11 cellular contexts compared by ENCODE assay signal in genomic region chr6:19852090-19852457, GRCh38. TPM values are rescaled to one million over a fixed set of nuclear protein-coding genes. Genes with fewer than 3 reads are reported as not detected.
"Had no signal": no experiment of that assay in that cellular context is flagged by ENCODE, and none has a peak within 500 bp of the region (broad histone marks: within the 10 kb centered on the region; RNA-seq: fewer than 3 reads in every experiment).

No MANE protein-coding gene starts in this region.

- H3K4me3 Mint-ChIP-seq: activated CD4-positive, alpha-beta memory T cell treated with anti-CD3 and anti-CD28 coated beads, Interleukin-2, amount 10 ng/mL, durations not matched to agents 7 days and 5 days; activated CD4-positive, alpha-beta T cell treated with anti-CD3 and anti-CD28 coated beads for 36 hours; activated naive CD8-positive, alpha-beta T cell treated with anti-CD3 and anti-CD28 coated beads, Interleukin-2, amount 50 U/mL, for 24 hours; stimulated activated effector memory CD8-positive, alpha-beta T cell treated with anti-CD3 and anti-CD28 coated beads, Interleukin-12 subunit alpha, Interleukin-12 subunit beta, amount 100 ng/mL, for 72 hours had no signal

- ATAC-seq: activated CD4-positive, alpha-beta T cell treated with anti-CD3 and anti-CD28 coated beads for 36 hours; activated naive CD8-positive, alpha-beta T cell treated with anti-CD3 and anti-CD28 coated beads, Interleukin-2, amount 50 U/mL, for 24 hours; stimulated activated effector memory CD8-positive, alpha-beta T cell treated with anti-CD3 and anti-CD28 coated beads, Interleukin-12 subunit alpha, Interleukin-12 subunit beta, amount 100 ng/mL, for 72 hours had no signal

- H3K4me3 ChIP-seq: prostate gland, transverse colon had no signal

- H3K4me1 Mint-ChIP-seq: activated CD4-positive, alpha-beta memory T cell treated with anti-CD3 and anti-CD28 coated beads, Interleukin-2, amount 10 ng/mL, durations not matched to agents 7 days and 5 days; activated CD4-positive, alpha-beta T cell treated with anti-CD3 and anti-CD28 coated beads for 36 hours; activated naive CD8-positive, alpha-beta T cell treated with anti-CD3 and anti-CD28 coated beads, Interleukin-2, amount 50 U/mL, for 24 hours; stimulated activated effector memory CD8-positive, alpha-beta T cell treated with anti-CD3 and anti-CD28 coated beads, Interleukin-12 subunit alpha, Interleukin-12 subunit beta, amount 100 ng/mL, for 72 hours had no signal

- H3K27ac Mint-ChIP-seq: activated CD4-positive, alpha-beta memory T cell treated with anti-CD3 and anti-CD28 coated beads, Interleukin-2, amount 10 ng/mL, durations not matched to agents 7 days and 5 days; activated CD4-positive, alpha-beta T cell treated with anti-CD3 and anti-CD28 coated beads for 36 hours; activated naive CD8-positive, alpha-beta T cell treated with anti-CD3 and anti-CD28 coated beads, Interleukin-2, amount 50 U/mL, for 24 hours; stimulated activated effector memory CD8-positive, alpha-beta T cell treated with anti-CD3 and anti-CD28 coated beads, Interleukin-12 subunit alpha, Interleukin-12 subunit beta, amount 100 ng/mL, for 72 hours had no signal

- H3K9me3 Mint-ChIP-seq: activated CD4-positive, alpha-beta memory T cell treated with anti-CD3 and anti-CD28 coated beads, Interleukin-2, amount 10 ng/mL, durations not matched to agents 7 days and 5 days; activated naive CD8-positive, alpha-beta T cell treated with anti-CD3 and anti-CD28 coated beads, Interleukin-2, amount 50 U/mL, for 24 hours; mesothelial cell of epicardium; stimulated activated effector memory CD8-positive, alpha-beta T cell treated with anti-CD3 and anti-CD28 coated beads, Interleukin-12 subunit alpha, Interleukin-12 subunit beta, amount 100 ng/mL, for 72 hours had no signal

- DNase-seq: activated CD4-positive, alpha-beta memory T cell treated with anti-CD3 and anti-CD28 coated beads, Interleukin-2, amount 10 ng/mL, durations not matched to agents 7 days and 5 days; activated CD4-positive, alpha-beta T cell treated with anti-CD3 and anti-CD28 coated beads for 36 hours; activated CD8-positive, alpha-beta memory T cell treated with anti-CD3 and anti-CD28 coated beads, Interleukin-2, amount 50 U/mL, for 4 hours; activated naive CD8-positive, alpha-beta T cell treated with anti-CD3 and anti-CD28 coated beads, Interleukin-2, amount 50 U/mL, for 24 hours; cortex of kidney; effector CD8-positive, alpha-beta T cell had no signal

- H3K36me3 Mint-ChIP-seq: mesothelial cell of epicardium; stimulated activated effector memory CD8-positive, alpha-beta T cell treated with anti-CD3 and anti-CD28 coated beads, Interleukin-12 subunit alpha, Interleukin-12 subunit beta, amount 100 ng/mL, for 72 hours had no signal

- H3K27ac ChIP-seq: prostate gland, WERI-Rb-1 had no signal

- H3K27me3 Mint-ChIP-seq: activated CD4-positive, alpha-beta memory T cell treated with anti-CD3 and anti-CD28 coated beads, Interleukin-2, amount 10 ng/mL, durations not matched to agents 7 days and 5 days; activated naive CD8-positive, alpha-beta T cell treated with anti-CD3 and anti-CD28 coated beads, Interleukin-2, amount 50 U/mL, for 24 hours had no signal

RNA-seq across cellular contexts. Expression of gene ID4, which starts 14.9 kb away (rescaled TPM):
- total RNA-seq: activated CD4-positive, alpha-beta memory T cell treated with anti-CD3 and anti-CD28 coated beads, Interleukin-2, amount 10 ng/mL, durations not matched to agents 7 days and 5 days; activated CD4-positive, alpha-beta T cell treated with anti-CD3 and anti-CD28 coated beads for 36 hours had no signal
